2 cellular contexts compared by ENCODE assay signal in the genomic region with DNA sequence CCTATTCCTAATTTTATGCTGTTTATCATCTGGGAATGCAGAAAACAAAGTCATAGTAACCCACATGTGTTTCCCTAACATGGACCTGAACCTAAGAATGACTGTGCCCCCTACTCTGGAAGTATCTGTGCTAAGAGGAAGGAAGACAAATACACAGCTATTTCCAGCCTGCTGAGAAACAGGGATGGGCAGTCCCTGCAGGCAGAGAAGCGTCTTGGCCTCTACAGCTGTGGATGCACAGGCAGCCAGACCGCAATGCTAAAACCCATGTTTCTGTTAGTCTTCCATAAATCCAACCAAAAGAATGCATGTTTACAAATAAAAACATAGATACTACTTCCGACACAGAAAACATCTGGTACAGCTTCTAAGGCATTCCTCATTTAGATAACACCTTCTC.
TF ChIP-seq lines count a peak whose summit lies in the region.

No MANE protein-coding gene starts in this region.

TF ChIP-seq in K562, 482 proteins besides CTCF, POLR2A, EP300 and RAD21:
- TF ChIP-seq, protein P1, sequence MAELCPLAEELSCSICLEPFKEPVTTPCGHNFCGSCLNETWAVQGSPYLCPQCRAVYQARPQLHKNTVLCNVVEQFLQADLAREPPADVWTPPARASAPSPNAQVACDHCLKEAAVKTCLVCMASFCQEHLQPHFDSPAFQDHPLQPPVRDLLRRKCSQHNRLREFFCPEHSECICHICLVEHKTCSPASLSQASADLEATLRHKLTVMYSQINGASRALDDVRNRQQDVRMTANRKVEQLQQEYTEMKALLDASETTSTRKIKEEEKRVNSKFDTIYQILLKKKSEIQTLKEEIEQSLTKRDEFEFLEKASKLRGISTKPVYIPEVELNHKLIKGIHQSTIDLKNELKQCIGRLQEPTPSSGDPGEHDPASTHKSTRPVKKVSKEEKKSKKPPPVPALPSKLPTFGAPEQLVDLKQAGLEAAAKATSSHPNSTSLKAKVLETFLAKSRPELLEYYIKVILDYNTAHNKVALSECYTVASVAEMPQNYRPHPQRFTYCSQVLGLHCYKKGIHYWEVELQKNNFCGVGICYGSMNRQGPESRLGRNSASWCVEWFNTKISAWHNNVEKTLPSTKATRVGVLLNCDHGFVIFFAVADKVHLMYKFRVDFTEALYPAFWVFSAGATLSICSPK (IDR thresholded peaks at IDR 0.05; ENCODE audit: borderline replicate concordance) = no peak
- TF ChIP-seq TRIM24 (IDR thresholded peaks at IDR 0.05) = no peak
- TF ChIP-seq BRCA1 (IDR thresholded peaks at IDR 0.05) = no peak
- no peak for TF ChIP-seq BRCA1 (CRISPR knock-in tag; IDR thresholded peaks at IDR 0.05)
- TF ChIP-seq, protein P2, sequence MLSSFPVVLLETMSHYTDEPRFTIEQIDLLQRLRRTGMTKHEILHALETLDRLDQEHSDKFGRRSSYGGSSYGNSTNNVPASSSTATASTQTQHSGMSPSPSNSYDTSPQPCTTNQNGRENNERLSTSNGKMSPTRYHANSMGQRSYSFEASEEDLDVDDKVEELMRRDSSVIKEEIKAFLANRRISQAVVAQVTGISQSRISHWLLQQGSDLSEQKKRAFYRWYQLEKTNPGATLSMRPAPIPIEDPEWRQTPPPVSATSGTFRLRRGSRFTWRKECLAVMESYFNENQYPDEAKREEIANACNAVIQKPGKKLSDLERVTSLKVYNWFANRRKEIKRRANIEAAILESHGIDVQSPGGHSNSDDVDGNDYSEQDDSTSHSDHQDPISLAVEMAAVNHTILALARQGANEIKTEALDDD (IDR thresholded peaks at IDR 0.05) = no peak
- no peak for TF ChIP-seq ZNF212 (CRISPR knock-in tag; IDR thresholded peaks at IDR 0.05)
- TF ChIP-seq, protein P3, sequence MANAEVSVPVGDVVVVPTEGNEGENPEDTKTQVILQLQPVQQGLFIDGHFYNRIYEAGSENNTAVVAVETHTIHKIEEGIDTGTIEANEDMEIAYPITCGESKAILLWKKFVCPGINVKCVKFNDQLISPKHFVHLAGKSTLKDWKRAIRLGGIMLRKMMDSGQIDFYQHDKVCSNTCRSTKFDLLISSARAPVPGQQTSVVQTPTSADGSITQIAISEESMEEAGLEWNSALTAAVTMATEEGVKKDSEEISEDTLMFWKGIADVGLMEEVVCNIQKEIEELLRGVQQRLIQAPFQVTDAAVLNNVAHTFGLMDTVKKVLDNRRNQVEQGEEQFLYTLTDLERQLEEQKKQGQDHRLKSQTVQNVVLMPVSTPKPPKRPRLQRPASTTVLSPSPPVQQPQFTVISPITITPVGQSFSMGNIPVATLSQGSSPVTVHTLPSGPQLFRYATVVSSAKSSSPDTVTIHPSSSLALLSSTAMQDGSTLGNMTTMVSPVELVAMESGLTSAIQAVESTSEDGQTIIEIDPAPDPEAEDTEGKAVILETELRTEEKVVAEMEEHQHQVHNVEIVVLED (CRISPR knock-in tag; IDR thresholded peaks at IDR 0.05) = no peak

TF ChIP-seq in HepG2, 621 proteins besides CTCF, POLR2A, EP300 and RAD21:
- TF ChIP-seq ZNF337 (CRISPR knock-in tag; IDR thresholded peaks at IDR 0.05; ENCODE audit: borderline replicate concordance, low read depth) (no peak), RBM22 (optimal IDR thresholded peaks at IDR 0.05; ENCODE audit: low read length) (peak; percentile 42)
TF ChIP-seq in HepG2: peak in this region for 1.
